Comparison of ENCODE assay signal across 20 cellular contexts in genomic region chr2:1153959-1154358, GRCh38.
"Had no signal": no experiment of that assay in that cellular context is flagged by ENCODE, and none has a peak within 500 bp of the region (broad histone marks: within the 10 kb centered on the region; RNA-seq: fewer than 3 reads in every experiment).

No MANE protein-coding gene starts in this region.

- H3K4me1 ChIP-seq: pancreas had no signal

- H3K27me3 ChIP-seq: hepatocyte, pancreas had no signal

- H3K27ac ChIP-seq: dorsolateral prefrontal cortex, hepatocyte, pancreas had no signal

- DNase-seq: activated CD4-positive, alpha-beta T cell treated with anti-CD3 and anti-CD28 coated beads for 4 hours; activated CD8-positive, alpha-beta T cell treated with anti-CD3 and anti-CD28 coated beads for 36 hours; activated effector memory CD4-positive, alpha-beta T cell treated with Interleukin-2 at 50 U/mL for 16 hours; activated naive CD4-positive, alpha-beta T cell treated with anti-CD3 and anti-CD28 coated beads, Interleukin-2, amount 50 U/mL, for 16 hours; activated T-cell treated with anti-CD3 and anti-CD28 coated beads, Interleukin-2, amount 50 U/mL, for 4 hours; dorsolateral prefrontal cortex; erythroblast; naive B cell; pancreas; retina; SK-N-SH; stimulated activated CD4-positive, alpha-beta T cell treated with anti-CD3 and anti-CD28 coated beads, Interleukin-4, amount 100 ng/mL, for 4 hours; stimulated activated CD8-positive, alpha-beta memory T cell treated with anti-CD3 and anti-CD28 coated beads, Interleukin-4, amount 100 ng/mL, for 48 hours; stimulated activated naive CD4-positive, alpha-beta T cell treated with Interleukin-2 at 50 U/mL for 16 hours; substantia nigra; T-helper 1 cell had no signal

- H3K9me3 ChIP-seq: pancreas, SK-N-SH had no signal

- ATAC-seq: activated CD8-positive, alpha-beta T cell treated with anti-CD3 and anti-CD28 coated beads for 36 hours; activated T-cell treated with anti-CD3 and anti-CD28 coated beads, Interleukin-2, amount 50 U/mL, for 4 hours; WTC11 had no signal

- H3K4me2 ChIP-seq: hepatocyte, SK-N-SH, smooth muscle cell had no signal

- H3K9ac ChIP-seq: SK-N-SH had no signal

- H3K36me3 ChIP-seq: pancreas had no signal

- H3K4me3 ChIP-seq: dorsolateral prefrontal cortex, hepatocyte, lung, pancreas, smooth muscle cell had no signal
